ENCODE assay signal across 2 cellular contexts in genomic region chr16:19712418-19713058, GRCh38.
TF ChIP-seq lines count a peak whose summit lies in the region.

No MANE protein-coding gene starts in this region.

TF ChIP-seq in WTC11, 78 proteins besides CTCF, POLR2A, EP300 and RAD21:
- TF ChIP-seq ZNF512 (CRISPR knock-in tag; IDR thresholded peaks at IDR 0.05; ENCODE audit: borderline replicate concordance) (no peak), ATF2 (CRISPR knock-in tag; IDR thresholded peaks at IDR 0.05; ENCODE audit: borderline replicate concordance, low read depth) (no peak), USF2 (CRISPR knock-in tag; IDR thresholded peaks at IDR 0.05) (no peak), FOXP4 (CRISPR knock-in tag; IDR thresholded peaks at IDR 0.05) (no peak), ATF6 (CRISPR knock-in tag; IDR thresholded peaks at IDR 0.05) (no peak), NR2C2 (CRISPR knock-in tag; IDR thresholded peaks at IDR 0.05) (no peak), NFYB (CRISPR knock-in tag; conservative IDR thresholded peaks at IDR 0.05; ENCODE audit: low read depth) (no peak)

TF ChIP-seq in H1, 55 proteins besides CTCF, POLR2A, EP300 and RAD21:
- TF ChIP-seq JUND (IDR thresholded peaks at IDR 0.05; ENCODE audit: low read length): no peak
- 0 out of 2 replicates have a peak, but pooled peaks have one; percentile 34 for TF ChIP-seq POLR2AphosphoS5 (IDR thresholded peaks at IDR 0.05; ENCODE audit: low read depth, low read length)
